In the genomic region with DNA sequence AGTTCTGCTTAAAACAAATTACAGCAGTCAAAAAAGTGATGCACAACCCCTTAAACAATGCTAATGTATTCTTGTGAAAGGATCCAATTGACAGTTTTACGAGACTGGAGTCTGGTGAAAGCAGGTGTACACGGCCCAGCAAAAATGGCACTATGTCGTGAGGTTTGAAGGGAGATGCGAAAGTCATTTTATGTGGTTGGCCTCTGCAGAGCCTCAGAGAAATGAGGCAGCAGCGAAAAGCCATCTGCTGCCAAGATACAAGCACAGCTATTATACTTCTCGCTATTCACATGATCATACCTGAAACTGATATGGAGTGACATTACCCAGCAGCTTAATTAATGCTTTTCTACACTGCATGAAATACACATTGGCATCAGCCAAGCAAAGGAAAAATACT, we compare ENCODE assay signal across 1 cellular context.
TF ChIP-seq lines count a peak whose summit lies in the region.

No MANE protein-coding gene starts in this region.

TF ChIP-seq in HEK293, 187 proteins besides CTCF, POLR2A, EP300 and RAD21 (continued from another document):
- TF ChIP-seq, protein P1, sequence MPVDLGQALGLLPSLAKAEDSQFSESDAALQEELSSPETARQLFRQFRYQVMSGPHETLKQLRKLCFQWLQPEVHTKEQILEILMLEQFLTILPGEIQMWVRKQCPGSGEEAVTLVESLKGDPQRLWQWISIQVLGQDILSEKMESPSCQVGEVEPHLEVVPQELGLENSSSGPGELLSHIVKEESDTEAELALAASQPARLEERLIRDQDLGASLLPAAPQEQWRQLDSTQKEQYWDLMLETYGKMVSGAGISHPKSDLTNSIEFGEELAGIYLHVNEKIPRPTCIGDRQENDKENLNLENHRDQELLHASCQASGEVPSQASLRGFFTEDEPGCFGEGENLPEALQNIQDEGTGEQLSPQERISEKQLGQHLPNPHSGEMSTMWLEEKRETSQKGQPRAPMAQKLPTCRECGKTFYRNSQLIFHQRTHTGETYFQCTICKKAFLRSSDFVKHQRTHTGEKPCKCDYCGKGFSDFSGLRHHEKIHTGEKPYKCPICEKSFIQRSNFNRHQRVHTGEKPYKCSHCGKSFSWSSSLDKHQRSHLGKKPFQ (tag by site-specific recombination; IDR thresholded peaks at IDR 0.05), result no peak
- TF ChIP-seq KLF1 (tag by site-specific recombination; IDR thresholded peaks at IDR 0.05), result no peak
- no peak for TF ChIP-seq ZNF623 (tag by site-specific recombination; IDR thresholded peaks at IDR 0.05)
- TF ChIP-seq ZNF175 (tag by site-specific recombination; IDR thresholded peaks at IDR 0.05), result no peak
- TF ChIP-seq, protein P2, sequence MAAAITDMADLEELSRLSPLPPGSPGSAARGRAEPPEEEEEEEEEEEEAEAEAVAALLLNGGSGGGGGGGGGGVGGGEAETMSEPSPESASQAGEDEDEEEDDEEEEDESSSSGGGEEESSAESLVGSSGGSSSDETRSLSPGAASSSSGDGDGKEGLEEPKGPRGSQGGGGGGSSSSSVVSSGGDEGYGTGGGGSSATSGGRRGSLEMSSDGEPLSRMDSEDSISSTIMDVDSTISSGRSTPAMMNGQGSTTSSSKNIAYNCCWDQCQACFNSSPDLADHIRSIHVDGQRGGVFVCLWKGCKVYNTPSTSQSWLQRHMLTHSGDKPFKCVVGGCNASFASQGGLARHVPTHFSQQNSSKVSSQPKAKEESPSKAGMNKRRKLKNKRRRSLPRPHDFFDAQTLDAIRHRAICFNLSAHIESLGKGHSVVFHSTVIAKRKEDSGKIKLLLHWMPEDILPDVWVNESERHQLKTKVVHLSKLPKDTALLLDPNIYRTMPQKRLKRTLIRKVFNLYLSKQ (tag by site-specific recombination; IDR thresholded peaks at IDR 0.05; ENCODE audit: borderline replicate concordance), result no peak
- TF ChIP-seq, protein P3, sequence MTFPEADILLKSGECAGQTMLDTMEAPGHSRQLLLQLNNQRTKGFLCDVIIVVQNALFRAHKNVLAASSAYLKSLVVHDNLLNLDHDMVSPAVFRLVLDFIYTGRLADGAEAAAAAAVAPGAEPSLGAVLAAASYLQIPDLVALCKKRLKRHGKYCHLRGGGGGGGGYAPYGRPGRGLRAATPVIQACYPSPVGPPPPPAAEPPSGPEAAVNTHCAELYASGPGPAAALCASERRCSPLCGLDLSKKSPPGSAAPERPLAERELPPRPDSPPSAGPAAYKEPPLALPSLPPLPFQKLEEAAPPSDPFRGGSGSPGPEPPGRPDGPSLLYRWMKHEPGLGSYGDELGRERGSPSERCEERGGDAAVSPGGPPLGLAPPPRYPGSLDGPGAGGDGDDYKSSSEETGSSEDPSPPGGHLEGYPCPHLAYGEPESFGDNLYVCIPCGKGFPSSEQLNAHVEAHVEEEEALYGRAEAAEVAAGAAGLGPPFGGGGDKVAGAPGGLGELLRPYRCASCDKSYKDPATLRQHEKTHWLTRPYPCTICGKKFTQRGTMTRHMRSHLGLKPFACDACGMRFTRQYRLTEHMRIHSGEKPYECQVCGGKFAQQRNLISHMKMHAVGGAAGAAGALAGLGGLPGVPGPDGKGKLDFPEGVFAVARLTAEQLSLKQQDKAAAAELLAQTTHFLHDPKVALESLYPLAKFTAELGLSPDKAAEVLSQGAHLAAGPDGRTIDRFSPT (tag by site-specific recombination; IDR thresholded peaks at IDR 0.05), result no peak
- no peak for TF ChIP-seq ZNF510 (tag by site-specific recombination; IDR thresholded peaks at IDR 0.05; ENCODE audit: insufficient replicate concordance)
- TF ChIP-seq GLI4 (tag by site-specific recombination; IDR thresholded peaks at IDR 0.05), result no peak
- TF ChIP-seq ZEB2 (tag by site-specific recombination; IDR thresholded peaks at IDR 0.05), result no peak
- no peak for TF ChIP-seq KLF16 (tag by site-specific recombination; IDR thresholded peaks at IDR 0.05)
- no peak for TF ChIP-seq ZNF747 (tag by site-specific recombination; IDR thresholded peaks at IDR 0.05)
- no peak for TF ChIP-seq YY1 (tag by site-specific recombination; IDR thresholded peaks at IDR 0.05)
- TF ChIP-seq FEZF1 (tag by site-specific recombination; IDR thresholded peaks at IDR 0.05), result peak; percentile 81
TF ChIP-seq in HEK293: peak in this region for 11.
